Comparison of ENCODE assay signal across 12 cellular contexts in genomic region chr13:24630851-24631341, GRCh38. TPM values are rescaled to one million over a fixed set of nuclear protein-coding genes. Genes with fewer than 3 reads are reported as not detected.
A peak's percentile ranks its signal among the peaks of the same experiment; 100 is the strongest.
DNase-seq lines count a peak whose midpoint lies in the region; ATAC-seq and TF ChIP-seq lines count a peak whose summit lies in the region.
"Had no signal": no experiment of that assay in that cellular context is flagged by ENCODE, and none has a peak within 500 bp of the region (broad histone marks: within the 10 kb centered on the region; RNA-seq: fewer than 3 reads in every experiment).

No MANE protein-coding gene starts in this region.

- H3K9me3 ChIP-seq in neural progenitor cell (ENCODE audit: low read depth) = no peaks in the 10 kb centered on the region
- H3K9me3 ChIP-seq: body of pancreas had no signal

- H3K27ac Mint-ChIP-seq in effector memory CD8-positive, alpha-beta T cell = peak overlapping the region; percentile 3 to 82
- peak overlapping the region; percentile 22 for H3K27ac Mint-ChIP-seq in neural progenitor cell

- no peaks in the 10 kb centered on the region for H4K20me1 ChIP-seq in neural progenitor cell (ENCODE audit: low read depth)

- H3K27me3 ChIP-seq in neural progenitor cell = no peaks in the 10 kb centered on the region
- H3K27me3 ChIP-seq: body of pancreas had no signal

- no peaks in the 10 kb centered on the region for H3K36me3 ChIP-seq in neural progenitor cell

- no peak overlapping the region for H3K9ac ChIP-seq in neural progenitor cell

- no peaks in the 10 kb centered on the region for H3F3A ChIP-seq in neural progenitor cell (ENCODE audit: low read depth)

- no peaks in the 10 kb centered on the region for H3K9me3 Mint-ChIP-seq in effector memory CD8-positive, alpha-beta T cell
- H3K9me3 Mint-ChIP-seq in neural progenitor cell = peaks cover 3% of the 10 kb centered on the region

- no peak for TF ChIP-seq CTCF in neural progenitor cell (IDR thresholded peaks at IDR 0.05)

- H3K4me3 Mint-ChIP-seq in effector memory CD8-positive, alpha-beta T cell = no peak overlapping the region
- no peak overlapping the region for H3K4me3 Mint-ChIP-seq in neural progenitor cell

- DNase-seq in Daoy (ENCODE audit: low read depth) = peak; percentile 39
- DNase-seq in MV-4-11 (lab: John Stamatoyannopoulos, UW) = peak; percentile 65
- DNase-seq in effector memory CD8-positive, alpha-beta T cell = no peak
- peak; percentile 49 for DNase-seq in neural progenitor cell (ENCODE audit: low spot score)
- no peak for DNase-seq in NCI-H1048 (lab: John Stamatoyannopoulos, UW)
- DNase-seq in NCI-H2196 treated with DMSO at 0.1 percent for 48 hours (lab: John Stamatoyannopoulos, UW; ENCODE audit: unreplicated experiment) = no peak
- DNase-seq: body of pancreas; EL; stimulated activated CD4-positive, alpha-beta T cell treated with anti-CD3 and anti-CD28 coated beads, Interleukin-15, amount 100 ng/mL, for 24 hours; stimulated activated naive CD4-positive, alpha-beta T cell treated with Interleukin-2 at 50 U/mL for 16 hours had no signal

- peaks cover 20 to 29% of the 10 kb centered on the region in 2 donors for H3K4me1 Mint-ChIP-seq in effector memory CD8-positive, alpha-beta T cell (ENCODE audit: low read depth in 2 of 2)
- H3K4me1 Mint-ChIP-seq in neural progenitor cell = peaks cover 14% of the 10 kb centered on the region

- no peaks in the 10 kb centered on the region for H3K79me2 ChIP-seq in neural progenitor cell (ENCODE audit: low read depth)

- no peak overlapping the region for H2AFZ ChIP-seq in neural progenitor cell (replicated peaks)

- H3K27me3 Mint-ChIP-seq in effector memory CD8-positive, alpha-beta T cell = no peaks in the 10 kb centered on the region
- peaks cover 12% of the 10 kb centered on the region for H3K27me3 Mint-ChIP-seq in neural progenitor cell (ENCODE audit: insufficient read depth, low read depth)

- H3K4me1 ChIP-seq in neural progenitor cell = no peaks in the 10 kb centered on the region
- H3K4me1 ChIP-seq: body of pancreas had no signal

- ATAC-seq in effector memory CD8-positive, alpha-beta T cell (replicated peaks) = no peak
- ATAC-seq in GM19351 (IDR thresholded peaks at IDR 0.05; ENCODE audit: unreplicated experiment) = no peak
- ATAC-seq: body of pancreas, SK-N-SH treated with all-trans-retinoic acid at 6 μM for 48 hours had no signal

- H3K27ac ChIP-seq in neural progenitor cell = no peak overlapping the region
- H3K27ac ChIP-seq: body of pancreas had no signal

- no peak overlapping the region for H3K4me2 ChIP-seq in neural progenitor cell

- H3K36me3 Mint-ChIP-seq in effector memory CD8-positive, alpha-beta T cell (ENCODE audit: insufficient read depth) = no peaks in the 10 kb centered on the region
- no peaks in the 10 kb centered on the region for H3K36me3 Mint-ChIP-seq in neural progenitor cell

- no peak overlapping the region for H3K4me3 ChIP-seq in neural progenitor cell
- H3K4me3 ChIP-seq: body of pancreas had no signal

RNA-seq across cellular contexts. Expression of gene ATP12A, which starts 49.3 kb away (rescaled TPM):
- 0.06 TPM in 1 of 2 replicates, not detected in the other for total RNA-seq in Daoy (2014; rRNA removed; shearing (Covaris generic))
- total RNA-seq in neural progenitor cell (ENCODE audit: low replicate concordance) = 0.28 TPM in 1 of 2 replicates, not detected in the other

Comparison
In these comparisons a context has a peak if more than half of its experiments do, and no peak if none do; other contexts are left out.
1. DNase-seq: peak in Daoy (single experiment), MV-4-11 (single experiment) and neural progenitor cell (single experiment); none in effector memory CD8-positive, alpha-beta T cell (0 of 3), NCI-H1048 (single experiment) and NCI-H2196 treated with DMSO at 0.1 percent for 48 hours (single experiment).